In the genomic region with DNA sequence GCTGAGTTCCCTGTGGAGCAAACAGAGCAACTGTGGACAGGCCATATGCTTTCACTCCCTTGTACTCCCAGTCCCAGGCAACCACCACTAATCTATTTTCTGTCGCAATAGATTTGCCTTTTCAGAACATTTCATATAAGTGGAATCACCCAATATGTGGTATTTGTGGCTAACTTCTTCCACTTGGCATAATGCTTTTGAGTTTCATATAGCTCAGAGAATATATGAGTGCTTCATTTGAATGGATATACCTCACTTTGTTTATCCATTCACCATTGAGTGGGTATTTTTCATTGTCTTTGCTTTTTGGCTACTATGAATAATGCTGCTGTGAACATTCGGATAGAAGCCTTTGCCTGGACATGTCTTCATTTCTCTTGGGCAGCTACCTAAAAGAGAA, we compare ENCODE assay signal across 21 cellular contexts.
DNase-seq lines count a peak whose midpoint lies in the region; ATAC-seq and TF ChIP-seq lines count a peak whose summit lies in the region.
"Had no signal": no experiment of that assay in that cellular context is flagged by ENCODE, and none has a peak within 500 bp of the region (broad histone marks: within the 10 kb centered on the region; RNA-seq: fewer than 3 reads in every experiment).

No MANE protein-coding gene starts in this region.

- no peak overlapping the region for H2AFZ ChIP-seq in mesenchymal stem cell (ENCODE audit: low read depth, low read length)

- no peaks in the 10 kb centered on the region for H3K4me1 ChIP-seq in mesenchymal stem cell (ENCODE audit: control insufficient read depth, insufficient read depth, low read depth, low read length)
- peaks cover 19% of the 10 kb centered on the region for H3K4me1 ChIP-seq in left ventricle myocardium inferior
- H3K4me1 ChIP-seq: colonic mucosa had no signal

- H3K36me3 ChIP-seq in mesenchymal stem cell (ENCODE audit: control insufficient read depth in 1 of 2, insufficient read depth in 2 of 2, low read depth in 1 of 2, low read length in 2 of 2) (no peaks in the 10 kb centered on the region), left ventricle myocardium inferior (no peaks in the 10 kb centered on the region)
- H3K36me3 ChIP-seq: colonic mucosa had no signal

- H4K8ac ChIP-seq in mesenchymal stem cell (ENCODE audit: low read length): no peak overlapping the region

- H2BK12ac ChIP-seq in mesenchymal stem cell (ENCODE audit: low read length in 2 of 2): no peak overlapping the region

- no peak overlapping the region for H2BK15ac ChIP-seq in mesenchymal stem cell (ENCODE audit: low read depth, poor library complexity, severe bottlenecking)

- ATAC-seq in HG02642 (IDR thresholded peaks at IDR 0.05; ENCODE audit: poor library complexity, unreplicated experiment): no peak
- ATAC-seq: natural killer cell treated with Interleukin-12 subunit alpha and Interleukin-12 subunit beta and Interleukin-15 and Interleukin-18, amount 100 ng/mL, for 72 hours; psoas muscle; stimulated activated memory B cell treated with anti-CD40 and anti-IgM and Interleukin-4, amounts not matched to agents 10 μg/mL and 1 μg/mL and 100 μg/mL, for 72 hours; T-cell had no signal

- WGBS in mesenchymal stem cell: 100% methylated on average over 1 of the region's 2 CpGs

- DNase-seq in HCEC 1CT (peak; percentile 49), NCI-H226 (peak; percentile 61), choroid plexus epithelial cell (ENCODE audit: low read depth) (peak; percentile 61), mesenchymal stem cell (peak; percentile 69), middle frontal gyrus (ENCODE audit: extremely low spot score, low spot score) (no peak), AG08395 (ENCODE audit: low spot score) (no peak), left ventricle myocardium inferior (no peak)
- DNase-seq: amniotic stem cell; colonic mucosa; GF-D8; head of caudate nucleus; NCI-H2171 treated with DMSO at 0.1 percent for 48 hours; NCI-H82; psoas muscle; RPMI8226; stimulated activated CD4-positive, alpha-beta T cell treated with anti-CD3 and anti-CD28 coated beads, Interleukin-12 subunit alpha, Interleukin-12 subunit beta, amount 100 ng/mL, for 4 hours; T-cell; trophoblast cell had no signal

- no peaks in the 10 kb centered on the region for H3K27me3 ChIP-seq in mesenchymal stem cell (ENCODE audit: control insufficient read depth in 1 of 2, insufficient read depth in 1 of 2, low read length in 2 of 2)
- no peaks in the 10 kb centered on the region for H3K27me3 ChIP-seq in left ventricle myocardium inferior (ENCODE audit: low read depth)
- H3K27me3 ChIP-seq: colonic mucosa had no signal

- no peak overlapping the region for H4K91ac ChIP-seq in mesenchymal stem cell (ENCODE audit: low read length)

- no peak overlapping the region for H2BK120ac ChIP-seq in mesenchymal stem cell (ENCODE audit: low read depth, low read length)

- no peak overlapping the region for H3K14ac ChIP-seq in mesenchymal stem cell (ENCODE audit: low read length in 2 of 2)

- no peak overlapping the region for H3K4ac ChIP-seq in mesenchymal stem cell (ENCODE audit: low read depth in 1 of 2, low read length in 2 of 2)

- H3K4me3 ChIP-seq in choroid plexus epithelial cell (ENCODE audit: low read depth, low read length) (no peak overlapping the region), mesenchymal stem cell (ENCODE audit: insufficient read depth in 1 of 2, low read depth in 1 of 2, low read length in 2 of 2) (no peak overlapping the region), left ventricle myocardium inferior (no peak overlapping the region)
- H3K4me3 ChIP-seq: colonic mucosa, psoas muscle had no signal

- TF ChIP-seq CTCF in choroid plexus epithelial cell (conservative IDR thresholded peaks at IDR 0.05; ENCODE audit: low read depth, low read length) (no peak), left ventricle myocardium inferior (IDR thresholded peaks at IDR 0.05; ENCODE audit: borderline replicate concordance) (no peak)

- no peak overlapping the region for H3K23ac ChIP-seq in mesenchymal stem cell (ENCODE audit: low read length in 2 of 2)

- intact Hi-C loops in left ventricle myocardium inferior (cut with micrococcal nuclease): no loop called here

- H3K79me1 ChIP-seq in mesenchymal stem cell (replicated peaks; ENCODE audit: low read length, poor library complexity, severe bottlenecking): peaks cover 17% of the 10 kb centered on the region

- peak overlapping the region; percentile 6 for H3K9ac ChIP-seq in mesenchymal stem cell (ENCODE audit: low read length)

- no peak overlapping the region for H2BK5ac ChIP-seq in mesenchymal stem cell (ENCODE audit: low read depth, low read length, poor library complexity, severe bottlenecking)

- H3K9me3 ChIP-seq in mesenchymal stem cell (ENCODE audit: control insufficient read depth, low read length) (peaks cover 5% of the 10 kb centered on the region), left ventricle myocardium inferior (replicated peaks) (peaks cover 22% of the 10 kb centered on the region)
- H3K9me3 ChIP-seq: colonic mucosa, psoas muscle had no signal

- no peak overlapping the region for H3K4me2 ChIP-seq in mesenchymal stem cell (ENCODE audit: low read length, poor library complexity, severe bottlenecking)

- H3K18ac ChIP-seq in mesenchymal stem cell (ENCODE audit: low read depth in 1 of 2, low read length in 2 of 2): no peak overlapping the region

- no peak overlapping the region for H2AK5ac ChIP-seq in mesenchymal stem cell (ENCODE audit: low read length, severe bottlenecking)

- H3K27ac ChIP-seq in mesenchymal stem cell (ENCODE audit: low read length, poor library complexity, severe bottlenecking) (no peak overlapping the region), left ventricle myocardium inferior (replicated peaks) (no peak overlapping the region)
- H3K27ac ChIP-seq: colonic mucosa, psoas muscle had no signal

Comparison
In these comparisons a context has a peak if more than half of its experiments do, and no peak if none do; other contexts are left out.
1. DNase-seq: peak in HCEC 1CT (single experiment), NCI-H226 (single experiment), choroid plexus epithelial cell (single experiment) and mesenchymal stem cell (single experiment); none in middle frontal gyrus (single experiment), AG08395 (single experiment) and left ventricle myocardium inferior (single experiment).